In genomic region chr10:123870260-123870659, GRCh38 we compare ENCODE assay signal across 21 cellular contexts. TPM values are rescaled to one million over a fixed set of nuclear protein-coding genes. Genes with fewer than 3 reads are reported as not detected.
DNase-seq lines count a peak whose midpoint lies in the region; ATAC-seq and TF ChIP-seq lines count a peak whose summit lies in the region.
"Had no signal": no experiment of that assay in that cellular context is flagged by ENCODE, and none has a peak within 500 bp of the region (broad histone marks: within the 10 kb centered on the region; RNA-seq: fewer than 3 reads in every experiment).

No MANE protein-coding gene starts in this region.

- H3K4me1 Mint-ChIP-seq in CD14-positive monocyte = no peaks in the 10 kb centered on the region

- H3K36me3 Mint-ChIP-seq in CD14-positive monocyte = no peaks in the 10 kb centered on the region

- ATAC-seq in activated CD4-positive, CD25-positive, alpha-beta regulatory T cell treated with anti-CD3 and anti-CD28 coated beads, Interleukin-2, amount 50 U/mL, for 24 hours = no peak
- no peak for ATAC-seq in GM21576 (IDR thresholded peaks at IDR 0.05; ENCODE audit: unreplicated experiment)
- ATAC-seq: PC-3 had no signal

- no peak for TF ChIP-seq CTCF in CD14-positive monocyte (IDR thresholded peaks at IDR 0.05)

- peaks cover 5 to 11% (median 9%) of the 10 kb centered on the region in 3 donors for H3K27me3 Mint-ChIP-seq in CD14-positive monocyte (ENCODE audit: low read depth in 3 of 3)

- no peak overlapping the region for H3K27ac Mint-ChIP-seq in CD14-positive monocyte
- H3K27ac Mint-ChIP-seq: stimulated activated naive CD8-positive, alpha-beta T cell treated with anti-CD3 and anti-CD28 coated beads, Interleukin-15, Interleukin-2, amounts not matched to agents 100 ng/mL and 50 ng/mL, for 24 hours; T-helper 1 cell treated with Interleukin-12 subunit alpha and Interleukin-12 subunit beta and Interleukin-4 antibody, amounts not matched to agents 30 μg/mL and 1 μg/mL, for 36 hours had no signal

- H3K9me3 Mint-ChIP-seq in CD14-positive monocyte = peaks cover 0 to 6% (median 0%) of the 10 kb centered on the region in 7 donors
- H3K9me3 Mint-ChIP-seq: T-helper 1 cell treated with Interleukin-12 subunit alpha and Interleukin-12 subunit beta and Interleukin-4 antibody, amounts not matched to agents 30 μg/mL and 1 μg/mL, for 36 hours had no signal

- in situ Hi-C loops in ACHN (cut with HindIII; ENCODE audit: low pct_ligation_motif_present, low pct_unique_long_range_greater_than_20kb, low sequenced_read_pairs) = no loop called here

- DNase-seq in ACHN (peak; percentile 84), SW480 (ENCODE audit: low spot score) (peak; percentile 21), islet precursor cell (peak; percentile 48), renal cortical epithelial cell (ENCODE audit: low read depth) (peak; percentile 85), CD14-positive monocyte (ENCODE audit: low spot score) (no peak)
- DNase-seq in stimulated activated CD4-positive, alpha-beta T cell treated with anti-CD3 and anti-CD28 coated beads, Interleukin-4, amount 100 ng/mL, for 4 hours = no peak
- DNase-seq: activated gamma-delta T cell treated with Interleukin-2 at 50 U/mL for 16 hours; amygdala; central memory CD4-positive, alpha-beta T cell; dorsolateral prefrontal cortex; NCI-H1694; NCI-H226; PC-3; SJCRH30; stimulated activated CD4-positive, alpha-beta T cell treated with anti-CD3 and anti-CD28 coated beads, Interleukin-2, amount 100 ng/mL, for 48 hours had no signal

- no peak overlapping the region for H3K4me3 Mint-ChIP-seq in CD14-positive monocyte
- H3K4me3 Mint-ChIP-seq: stimulated activated naive CD8-positive, alpha-beta T cell treated with anti-CD3 and anti-CD28 coated beads, Interleukin-15, Interleukin-2, amounts not matched to agents 100 ng/mL and 50 ng/mL, for 24 hours; T-helper 1 cell treated with Interleukin-12 subunit alpha and Interleukin-12 subunit beta and Interleukin-4 antibody, amounts not matched to agents 30 μg/mL and 1 μg/mL, for 36 hours had no signal

- intact Hi-C loops in CD14-positive monocyte (cut with micrococcal nuclease) = no loop called here

RNA-seq across cellular contexts. Expression of gene CPXM2, which starts 21.3 kb away (rescaled TPM):
- 1.1 and 1.7 TPM in 2 replicates for total RNA-seq in renal cortical epithelial cell
- polyA plus RNA-seq in CD14-positive monocyte = not detected
- total RNA-seq: G401, PC-3, SJCRH30 had no signal
- polyA plus RNA-seq: neural cell had no signal

Comparison
In these comparisons a context has a peak if more than half of its experiments do, and no peak if none do; other contexts are left out.
1. DNase-seq: peak in ACHN (single experiment), SW480 (single experiment), islet precursor cell (single experiment) and renal cortical epithelial cell (single experiment); none in stimulated activated CD4-positive, alpha-beta T cell treated with anti-CD3 and anti-CD28 coated beads, Interleukin-4, amount 100 ng/mL, for 4 hours (0 of 2) and CD14-positive monocyte (single experiment).